ENCODE assay signal across 1 cellular context in genomic region chr13:73058741-73059459, GRCh38.
TF ChIP-seq lines count a peak whose summit lies in the region.

Gene KLF5 (plus strand): TSS chr13:73059005. CDS start chr13:73059328, 323 bp downstream.

TF ChIP-seq in HepG2, 621 proteins besides CTCF, POLR2A, EP300 and RAD21 (continued from another document and continues in another):
- TF ChIP-seq AHDC1 (CRISPR knock-in tag; IDR thresholded peaks at IDR 0.05; ENCODE audit: borderline replicate concordance) (no peak; the same call in 1 of the 2 replicates), XRCC5 (optimal IDR thresholded peaks at IDR 0.05; ENCODE audit: low read length) (peak; percentile 20), ZNF513 (CRISPR knock-in tag; conservative IDR thresholded peaks at IDR 0.05) (no peak), DPF2 (CRISPR knock-in tag; IDR thresholded peaks at IDR 0.05; ENCODE audit: borderline replicate concordance, low read depth) (no peak), MYNN (CRISPR knock-in tag; IDR thresholded peaks at IDR 0.05; ENCODE audit: low read depth) (0 out of 2 replicates have a peak, but pooled peaks have one; percentile 38), SIN3A (IDR thresholded peaks at IDR 0.05; ENCODE audit: borderline replicate concordance, low read depth, low read length) (0 out of 2 replicates have a peak, but pooled peaks have one; percentile 37), HNRNPH1 (optimal IDR thresholded peaks at IDR 0.05; ENCODE audit: low read depth, low read length) (no peak), ZNF17 (CRISPR knock-in tag; IDR thresholded peaks at IDR 0.05) (no peak), ZNF704 (CRISPR knock-in tag; IDR thresholded peaks at IDR 0.05; ENCODE audit: borderline replicate concordance) (peak; percentile 77), MAFK (conservative IDR thresholded peaks at IDR 0.05 in 1 of 2, IDR thresholded peaks at IDR 0.05 in 1 of 2; ENCODE audit: low read length in 2 of 2) (no peak), ZNF562 (CRISPR knock-in tag; IDR thresholded peaks at IDR 0.05; ENCODE audit: borderline replicate concordance) (no peak), ZFP62 (CRISPR knock-in tag; IDR thresholded peaks at IDR 0.05) (no peak), HNRNPL (IDR thresholded peaks at IDR 0.05; ENCODE audit: low read depth, low read length) (no peak), ZNF354B (CRISPR knock-in tag; IDR thresholded peaks at IDR 0.05) (0 out of 2 replicates have a peak, but pooled peaks have one; percentile 23), BRF2 (CRISPR knock-in tag; IDR thresholded peaks at IDR 0.05) (peak; percentile 70), SAP130 (CRISPR knock-in tag; IDR thresholded peaks at IDR 0.05; ENCODE audit: low read depth) (peak; percentile 89), HDAC1 (CRISPR knock-in tag; IDR thresholded peaks at IDR 0.05) (peak; percentile 73; the same call in 1 of the 2 replicates), WIZ (CRISPR knock-in tag; IDR thresholded peaks at IDR 0.05) (no peak; the same call in 1 of the 2 replicates), KLF15 (CRISPR knock-in tag; IDR thresholded peaks at IDR 0.05; ENCODE audit: borderline replicate concordance) (0 out of 2 replicates have a peak, but pooled peaks have one; percentile 51), YEATS2 (CRISPR knock-in tag; IDR thresholded peaks at IDR 0.05; ENCODE audit: borderline replicate concordance) (peak; percentile 54; the same call in 1 of the 2 replicates), ETS1 (CRISPR knock-in tag; IDR thresholded peaks at IDR 0.05) (no peak; the same call in 1 of the 2 replicates), ZSCAN9 (CRISPR knock-in tag; IDR thresholded peaks at IDR 0.05; ENCODE audit: borderline replicate concordance) (no peak), CREB1 (IDR thresholded peaks at IDR 0.05) (peak; percentile 43), CREB1 (CRISPR knock-in tag; IDR thresholded peaks at IDR 0.05) (no peak), PHF8 (CRISPR knock-in tag; IDR thresholded peaks at IDR 0.05) (0 out of 2 replicates have a peak, but pooled peaks have one; percentile 21), ZBTB2 (CRISPR knock-in tag; IDR thresholded peaks at IDR 0.05; ENCODE audit: low read depth) (peak; percentile 17; the same call in 1 of the 2 replicates), ZNF839 (CRISPR knock-in tag; IDR thresholded peaks at IDR 0.05; ENCODE audit: borderline replicate concordance) (0 out of 2 replicates have a peak, but pooled peaks have one; percentile 36), ZHX1 (CRISPR knock-in tag; IDR thresholded peaks at IDR 0.05; ENCODE audit: low read depth) (0 out of 2 replicates have a peak, but pooled peaks have one; percentile 44), ASH2L (IDR thresholded peaks at IDR 0.05; ENCODE audit: insufficient read length, low read depth, low read length) (peak; percentile 46), ZNF264 (CRISPR knock-in tag; IDR thresholded peaks at IDR 0.05) (no peak), SAFB2 (CRISPR knock-in tag; IDR thresholded peaks at IDR 0.05; ENCODE audit: borderline replicate concordance, low read depth) (0 out of 2 replicates have a peak, but pooled peaks have one; percentile 38), REST (IDR thresholded peaks at IDR 0.05; ENCODE audit: borderline replicate concordance in 1 of 2, low read depth in 1 of 2, low read length in 2 of 2) (no peak), ATRX (CRISPR knock-in tag; IDR thresholded peaks at IDR 0.05; ENCODE audit: borderline replicate concordance) (no peak), ATF5 (CRISPR knock-in tag; IDR thresholded peaks at IDR 0.05; ENCODE audit: low read depth) (no peak), CSRNP2 (CRISPR knock-in tag; conservative IDR thresholded peaks at IDR 0.05; ENCODE audit: low read depth) (0 out of 2 replicates have a peak, but pooled peaks have one; percentile 48), EED (CRISPR knock-in tag; IDR thresholded peaks at IDR 0.05) (no peak)
